8 cellular contexts compared by ENCODE assay signal in the genomic region with DNA sequence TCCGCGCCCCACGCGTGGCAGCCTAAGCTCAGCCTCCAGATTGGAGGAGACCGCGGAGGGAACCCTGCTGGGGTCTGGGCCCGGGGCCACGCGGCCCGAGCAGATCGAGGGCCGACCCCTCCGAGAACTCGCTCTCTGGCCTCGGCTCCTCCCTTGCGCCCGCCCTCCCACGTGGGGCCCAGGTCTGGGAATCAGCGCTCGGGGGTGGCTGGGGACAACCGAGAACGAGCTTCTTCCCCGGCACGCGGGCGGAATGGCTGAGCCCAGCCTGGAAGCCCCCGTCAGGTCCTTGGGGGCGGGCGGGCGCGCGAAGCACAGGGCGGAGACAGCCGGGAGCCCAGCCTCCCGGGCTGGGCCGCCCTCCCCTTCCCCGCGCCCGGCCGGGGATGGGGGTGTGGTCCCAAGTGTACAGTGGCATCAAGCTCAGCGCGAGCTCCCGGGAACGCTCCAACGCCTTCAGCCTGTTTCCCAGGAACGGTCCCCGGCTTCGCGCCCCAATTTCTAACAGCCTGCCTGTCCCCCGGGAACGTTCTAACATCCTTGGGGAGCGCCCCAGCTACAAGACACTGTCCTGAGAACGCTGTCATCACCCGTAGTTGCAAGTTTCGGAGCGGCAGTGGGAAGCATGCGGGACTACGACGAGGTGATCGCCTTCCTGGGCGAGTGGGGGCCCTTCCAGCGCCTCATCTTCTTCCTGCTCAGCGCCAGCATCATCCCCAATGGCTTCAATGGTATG. TPM values are rescaled to one million over a fixed set of nuclear protein-coding genes. Genes with fewer than 3 reads are reported as not detected.
DNase-seq lines count a peak whose midpoint lies in the region; ATAC-seq lines count a peak whose summit lies in the region.

A gene (plus strand): TSS at position 403 of the 736 bp plus-strand sequence. CDS start 223 bp downstream, at position 626.

- H3K4me3 ChIP-seq in HUES48 (ENCODE audit: low read depth, low read length) (peak within 1 kb of the TSS; percentile 59), esophagus (ENCODE audit: low read depth in 1 of 2, low read length in 2 of 2) (peak within 1 kb of the TSS; percentile 45 to 57), mucosa of stomach (ENCODE audit: low read length) (peak within 1 kb of the TSS; percentile 67)

- H3K27me3 ChIP-seq in HUES48 (ENCODE audit: control insufficient read depth, insufficient read depth, low read length): peaks cover 26% of the 10 kb centered on the region
- no peaks in the 10 kb centered on the region for H3K27me3 ChIP-seq in esophagus (ENCODE audit: control insufficient read depth in 1 of 2, insufficient read depth in 2 of 2, low read length in 2 of 2)
- peaks cover 24% of the 10 kb centered on the region for H3K27me3 ChIP-seq in mucosa of stomach (ENCODE audit: control insufficient read depth, insufficient read depth, low read length)

- peak within 1 kb of the TSS; percentile 96 for H3K27ac Mint-ChIP-seq in activated T-cell treated with anti-CD3 and anti-CD28 coated beads, Interleukin-2, amount 50 U/mL, for 24 hours

- no peaks in the 10 kb centered on the region for H3K9me3 Mint-ChIP-seq in activated T-cell treated with anti-CD3 and anti-CD28 coated beads, Interleukin-2, amount 50 U/mL, for 24 hours

- H3K4me1 ChIP-seq in HUES48 (ENCODE audit: control insufficient read depth, insufficient read depth, low read length): peaks cover 16% of the 10 kb centered on the region
- H3K4me1 ChIP-seq in esophagus (ENCODE audit: control insufficient read depth in 2 of 2, insufficient read depth in 2 of 2, low read length in 1 of 2): peaks cover 0 to 10% of the 10 kb centered on the region in 2 donors
- peaks cover 24% of the 10 kb centered on the region for H3K4me1 ChIP-seq in mucosa of stomach (ENCODE audit: control insufficient read depth, insufficient read depth, low read length)

- peaks cover 6% of the 10 kb centered on the region for H3K36me3 Mint-ChIP-seq in activated T-cell treated with anti-CD3 and anti-CD28 coated beads, Interleukin-2, amount 50 U/mL, for 24 hours (ENCODE audit: low read depth)

- peak within 1 kb of the TSS; percentile 78 for H3K9ac ChIP-seq in HUES48 (ENCODE audit: low read depth, low read length)
- H3K9ac ChIP-seq in mucosa of stomach (ENCODE audit: low read length): peak within 1 kb of the TSS; percentile 88

- H3K27ac ChIP-seq in HUES48 (ENCODE audit: low read depth, low read length) (peak within 1 kb of the TSS; percentile 80), esophagus (ENCODE audit: low read depth in 2 of 2, low read length in 1 of 2) (peak within 1 kb of the TSS; percentile 85 to 91)

- DNase-seq in Caki2 (ENCODE audit: low read depth) (peak; percentile 96), OCI-M1 (lab: John Stamatoyannopoulos, UW) (peak; percentile 88)
- DNase-seq in activated T-cell treated with anti-CD3 and anti-CD28 coated beads, Interleukin-2, amount 50 U/mL, for 24 hours: peak; percentile 90
- DNase-seq in stimulated activated CD8-positive, alpha-beta memory T cell treated with anti-CD3 and anti-CD28 coated beads, Interleukin-4, amount 100 ng/mL, for 48 hours: peak; percentile 92

- WGBS in esophagus, 2 donors: 0% methylated on average over 52 to 63 of the region's 63 CpGs

- peak within 1 kb of the TSS; percentile 91 for H3K4me3 Mint-ChIP-seq in activated T-cell treated with anti-CD3 and anti-CD28 coated beads, Interleukin-2, amount 50 U/mL, for 24 hours

- H3K27me3 Mint-ChIP-seq in activated T-cell treated with anti-CD3 and anti-CD28 coated beads, Interleukin-2, amount 50 U/mL, for 24 hours: peaks cover 13% of the 10 kb centered on the region

- no peaks in the 10 kb centered on the region for H3K36me3 ChIP-seq in HUES48 (ENCODE audit: control insufficient read depth, insufficient read depth, low read length)
- H3K36me3 ChIP-seq in esophagus (ENCODE audit: control insufficient read depth in 2 of 2, insufficient read depth in 2 of 2, low read length in 1 of 2): no peaks in the 10 kb centered on the region
- no peaks in the 10 kb centered on the region for H3K36me3 ChIP-seq in mucosa of stomach (ENCODE audit: control insufficient read depth, insufficient read depth, low read length)

- peak; percentile 66 for ATAC-seq in GM21390 (IDR thresholded peaks at IDR 0.05; ENCODE audit: unreplicated experiment)

- in situ Hi-C loops in Caki2 (cut with HindIII; ENCODE audit: low pct_unique_long_range_greater_than_20kb, low sequenced_read_pairs): no loop called here

- H3K4me1 Mint-ChIP-seq in activated T-cell treated with anti-CD3 and anti-CD28 coated beads, Interleukin-2, amount 50 U/mL, for 24 hours (ENCODE audit: low read depth): peaks cover 38% of the 10 kb centered on the region

- H3K9me3 ChIP-seq in HUES48 (ENCODE audit: control insufficient read depth, insufficient read depth, low read length) (no peaks in the 10 kb centered on the region), esophagus (ENCODE audit: control insufficient read depth in 2 of 2, insufficient read depth in 1 of 2, low read depth in 1 of 2, low read length in 1 of 2) (no peaks in the 10 kb centered on the region), mucosa of stomach (ENCODE audit: control insufficient read depth, low read length) (no peaks in the 10 kb centered on the region)

RNA-seq across cellular contexts. Expression of the gene that starts here (rescaled TPM):
- total RNA-seq in Caki2 (2014; rRNA removed; shearing (Covaris generic); ENCODE audit: low replicate concordance): 5.2 TPM in 1 of 2 replicates, not detected in the other
- under 1 TPM; 0.14 to 0.16 TPM for polyA plus RNA-seq in esophagus

Comparison
In these comparisons a context has a peak if more than half of its experiments do, and no peak if none do; other contexts are left out.
1. Peak in every context shown above with its lines: DNase-seq, ATAC-seq, H3K4me3 ChIP-seq and H3K27ac ChIP-seq.